6 cellular contexts compared by ENCODE assay signal in the genomic region with DNA sequence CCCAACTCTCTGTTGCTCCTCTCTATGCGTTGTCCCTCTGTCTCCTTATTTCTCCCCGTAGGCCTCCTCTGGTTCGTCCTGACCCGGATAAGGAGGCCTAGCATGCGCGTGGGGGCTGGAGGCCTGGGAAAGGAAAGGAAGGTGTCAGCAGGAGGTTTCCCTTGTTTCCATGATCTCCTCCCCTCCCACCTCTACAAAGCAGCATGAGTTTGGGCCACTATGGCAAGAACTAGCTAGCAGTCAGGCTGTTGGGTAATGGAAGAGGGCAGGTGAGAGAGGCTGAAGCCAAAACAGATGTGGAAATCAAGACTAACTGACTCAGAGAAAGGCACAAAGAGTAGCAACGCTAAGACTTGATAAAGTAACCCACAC. TPM values are rescaled to one million over a fixed set of nuclear protein-coding genes. Genes with fewer than 3 reads are reported as not detected.
A peak's percentile ranks its signal among the peaks of the same experiment; 100 is the strongest.
DNase-seq lines count a peak whose midpoint lies in the region; ATAC-seq and TF ChIP-seq lines count a peak whose summit lies in the region.

No MANE protein-coding gene starts in this region.

- intact Hi-C loops in CD8-positive, alpha-beta T cell (cut with DNase I, micrococcal nuclease): no loop called here

- H3K27me3 Mint-ChIP-seq in CD8-positive, alpha-beta T cell (ENCODE audit: low read depth): no peaks in the 10 kb centered on the region
- H3K27me3 Mint-ChIP-seq in activated CD8-positive, alpha-beta T cell treated with anti-CD3 and anti-CD28 coated beads, Interleukin-2, amount 10 ng/mL, durations not matched to agents 7 days and 5 days (ENCODE audit: low read depth): peaks cover 13% of the 10 kb centered on the region

- no peaks in the 10 kb centered on the region for H3K27me3 ChIP-seq in CD8-positive, alpha-beta T cell (ENCODE audit: insufficient read depth, low read length)

- H3K9me3 Mint-ChIP-seq in CD8-positive, alpha-beta T cell: no peaks in the 10 kb centered on the region
- no peaks in the 10 kb centered on the region for H3K9me3 Mint-ChIP-seq in activated CD8-positive, alpha-beta T cell treated with anti-CD3 and anti-CD28 coated beads, Interleukin-2, amount 10 ng/mL, durations not matched to agents 7 days and 5 days (ENCODE audit: insufficient read depth)

- peak overlapping the region; percentile 98 for H3K4me3 Mint-ChIP-seq in CD8-positive, alpha-beta T cell
- peak overlapping the region; percentile 81 for H3K4me3 Mint-ChIP-seq in activated CD8-positive, alpha-beta T cell treated with anti-CD3 and anti-CD28 coated beads, Interleukin-2, amount 10 ng/mL, durations not matched to agents 7 days and 5 days

- H3K4me1 Mint-ChIP-seq in CD8-positive, alpha-beta T cell (ENCODE audit: low read depth): peaks cover 17% of the 10 kb centered on the region
- peaks cover 15% of the 10 kb centered on the region for H3K4me1 Mint-ChIP-seq in activated CD8-positive, alpha-beta T cell treated with anti-CD3 and anti-CD28 coated beads, Interleukin-2, amount 10 ng/mL, durations not matched to agents 7 days and 5 days (ENCODE audit: low read depth)

- CTCF ChIA-PET in CD8-positive, alpha-beta T cell (lab: Charles Lee): interaction anchor here (1.1 to 3.5 kb wide), 4 partner anchors 8 to 49 kb away, joined by 3 to 9 read pairs (median 4); no protein-coding TSS in a partner anchor
- CTCF ChIA-PET in activated CD8-positive, alpha-beta T cell treated with anti-CD3 and anti-CD28 coated beads, Interleukin-2, amount 10 ng/mL, durations not matched to agents 7 days and 5 days (lab: Charles Lee): interaction anchor here (1.0 to 13.1 kb wide), 4 partner anchors 8 to 56 kb away, joined by 3 to 337 read pairs (median 8); partner anchors contain the start of gene TNFAIP8L2

- peaks cover 5% of the 10 kb centered on the region for H3K4me1 ChIP-seq in CD8-positive, alpha-beta T cell (ENCODE audit: insufficient read depth, low read length)

- peaks cover 2% of the 10 kb centered on the region for H3K36me3 Mint-ChIP-seq in CD8-positive, alpha-beta T cell
- H3K36me3 Mint-ChIP-seq in activated CD8-positive, alpha-beta T cell treated with anti-CD3 and anti-CD28 coated beads, Interleukin-2, amount 10 ng/mL, durations not matched to agents 7 days and 5 days (ENCODE audit: low read depth): no peaks in the 10 kb centered on the region

- no peaks in the 10 kb centered on the region for H3K36me3 ChIP-seq in CD8-positive, alpha-beta T cell (ENCODE audit: insufficient read depth, low read length)

- POLR2A ChIA-PET in CD8-positive, alpha-beta T cell (lab: Charles Lee): interaction anchor here (1.3 kb wide), 1 partner anchor 10 kb away, joined by 3 read pairs; no protein-coding TSS in a partner anchor
- POLR2A ChIA-PET in activated CD8-positive, alpha-beta T cell treated with anti-CD3 and anti-CD28 coated beads, Interleukin-2, amount 10 ng/mL, durations not matched to agents 7 days and 5 days (lab: Charles Lee): interaction anchor here (0.9 to 1.4 kb wide), 2 partner anchors 10 to 13 kb away, joined by 3 to 4 read pairs; no protein-coding TSS in a partner anchor

- no peak for TF ChIP-seq CTCF in CD8-positive, alpha-beta T cell (IDR thresholded peaks at IDR 0.05)

- H3K27ac ChIP-seq in CD8-positive, alpha-beta T cell (ENCODE audit: low read depth, low read length): no peak overlapping the region

- no peak for ATAC-seq in CD8-positive, alpha-beta T cell
- ATAC-seq in activated CD8-positive, alpha-beta T cell treated with anti-CD3 and anti-CD28 coated beads, Interleukin-2, amount 10 ng/mL, durations not matched to agents 7 days and 5 days: no peak
- ATAC-seq in GM19035 (IDR thresholded peaks at IDR 0.05; ENCODE audit: unreplicated experiment): no peak
- no peak for ATAC-seq in HG03097 (IDR thresholded peaks at IDR 0.05; ENCODE audit: low FRiP score, unreplicated experiment)

- peak overlapping the region; percentile 81 for H3K4me3 ChIP-seq in CD8-positive, alpha-beta T cell (ENCODE audit: low read depth, low read length)

- DNase-seq in CD8-positive, alpha-beta T cell: no peak
- DNase-seq in activated CD8-positive, alpha-beta T cell treated with anti-CD3 and anti-CD28 coated beads, Interleukin-2, amount 10 ng/mL, durations not matched to agents 7 days and 5 days: no peak
- peak; percentile 42 to 50 for DNase-seq in lung microvascular endothelial cell (ENCODE audit: low read depth in 2 of 2)
- no peak for DNase-seq in GM19238 (ENCODE audit: insufficient read length, low spot score)

- H3K27ac Mint-ChIP-seq in CD8-positive, alpha-beta T cell: peak overlapping the region; percentile 82
- no peak overlapping the region for H3K27ac Mint-ChIP-seq in activated CD8-positive, alpha-beta T cell treated with anti-CD3 and anti-CD28 coated beads, Interleukin-2, amount 10 ng/mL, durations not matched to agents 7 days and 5 days

- no peaks in the 10 kb centered on the region for H3K9me3 ChIP-seq in CD8-positive, alpha-beta T cell (ENCODE audit: low read length)

RNA-seq across cellular contexts. Expression of gene SEMA6C, which starts 0.7 kb away (rescaled TPM):
- total RNA-seq in CD8-positive, alpha-beta T cell: 1 to 10 TPM; 2.0 to 3.0 TPM
- 1 to 10 TPM; 1.9 to 2.2 TPM for total RNA-seq in activated CD8-positive, alpha-beta T cell treated with anti-CD3 and anti-CD28 coated beads, Interleukin-2, amount 10 ng/mL, durations not matched to agents 7 days and 5 days
- 4.8 and 12.7 TPM in 2 replicates for total RNA-seq in lung microvascular endothelial cell

RNA-seq across cellular contexts. Expression of gene TNFAIP8L2, which starts 9.3 kb away (rescaled TPM):
- under 1 TPM; 0.62 to 0.86 TPM for total RNA-seq in CD8-positive, alpha-beta T cell
- total RNA-seq in activated CD8-positive, alpha-beta T cell treated with anti-CD3 and anti-CD28 coated beads, Interleukin-2, amount 10 ng/mL, durations not matched to agents 7 days and 5 days: 10 to 100 TPM; 18.5 to 20.0 TPM
- total RNA-seq in lung microvascular endothelial cell: 0.20 TPM in 1 of 2 replicates, not detected in the other

RNA-seq across cellular contexts. Expression of gene LYSMD1, which starts 18.6 kb away (rescaled TPM):
- under 1 TPM; 0.49 to 0.94 TPM for total RNA-seq in CD8-positive, alpha-beta T cell
- 1 to 10 TPM; 3.7 to 4.3 TPM for total RNA-seq in activated CD8-positive, alpha-beta T cell treated with anti-CD3 and anti-CD28 coated beads, Interleukin-2, amount 10 ng/mL, durations not matched to agents 7 days and 5 days
- 2.0 and 5.0 TPM in 2 replicates for total RNA-seq in lung microvascular endothelial cell

RNA-seq across cellular contexts. Expression of gene SCNM1, which starts 18.8 kb away (rescaled TPM):
- 10 to 100 TPM; 35.0 to 40.4 TPM for total RNA-seq in CD8-positive, alpha-beta T cell
- total RNA-seq in activated CD8-positive, alpha-beta T cell treated with anti-CD3 and anti-CD28 coated beads, Interleukin-2, amount 10 ng/mL, durations not matched to agents 7 days and 5 days: 10 to 100 TPM; 53.0 to 55.9 TPM
- total RNA-seq in lung microvascular endothelial cell: 16.3 and 26.8 TPM in 2 replicates

RNA-seq across cellular contexts. Expression of gene TMOD4, which starts 28.7 kb away (rescaled TPM):
- total RNA-seq in CD8-positive, alpha-beta T cell: 1 to 10 TPM in 1 of 2 experiments, under 1 TPM in 1; 0.98 to 1.7 TPM
- total RNA-seq in activated CD8-positive, alpha-beta T cell treated with anti-CD3 and anti-CD28 coated beads, Interleukin-2, amount 10 ng/mL, durations not matched to agents 7 days and 5 days: 1 to 10 TPM; 2.2 to 3.4 TPM
- total RNA-seq in lung microvascular endothelial cell: not detected in 2 replicates

Comparison
In these comparisons a context has a peak if more than half of its experiments do, and no peak if none do; other contexts are left out.
1. DNase-seq: peak in lung microvascular endothelial cell (2 of 2); none in CD8-positive, alpha-beta T cell (0 of 7), activated CD8-positive, alpha-beta T cell treated with anti-CD3 and anti-CD28 coated beads, Interleukin-2, amount 10 ng/mL, durations not matched to agents 7 days and 5 days (single experiment) and GM19238 (single experiment).
2. RNA of gene TNFAIP8L2, which starts 9.3 kb away (total RNA-seq): 18.5 to 20.0 TPM in activated CD8-positive, alpha-beta T cell treated with anti-CD3 and anti-CD28 coated beads, Interleukin-2, amount 10 ng/mL, durations not matched to agents 7 days and 5 days; 0.62 to 0.86 TPM in CD8-positive, alpha-beta T cell and 0.20 TPM in lung microvascular endothelial cell; every median in the first group is over 10 times any median in the second.